Comparison of ENCODE assay signal across 10 cellular contexts in the genomic region with DNA sequence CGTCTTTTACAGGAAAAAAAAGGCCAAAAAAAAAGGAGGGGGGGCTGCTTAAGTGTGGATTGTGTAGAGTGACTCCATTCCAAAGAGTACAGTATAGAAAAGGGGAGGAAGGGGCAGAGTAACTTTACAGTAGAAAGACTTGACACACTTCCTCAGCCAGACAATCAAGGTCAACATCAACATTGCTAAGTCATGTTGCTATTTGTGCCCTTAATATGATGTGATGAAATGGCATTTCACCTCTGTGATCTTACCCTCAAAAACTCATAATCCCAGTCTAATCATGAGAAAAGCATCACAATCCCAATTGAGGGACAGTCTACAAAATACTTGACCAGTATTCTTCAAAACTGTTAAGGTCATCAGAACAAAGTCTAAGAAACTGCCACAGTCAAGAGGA. TPM values are rescaled to one million over a fixed set of nuclear protein-coding genes. Genes with fewer than 3 reads are reported as not detected.
DNase-seq lines count a peak whose midpoint lies in the region; ATAC-seq, FAIRE-seq and TF ChIP-seq lines count a peak whose summit lies in the region.
"Had no signal": no experiment of that assay in that cellular context is flagged by ENCODE, and none has a peak within 500 bp of the region (broad histone marks: within the 10 kb centered on the region; RNA-seq: fewer than 3 reads in every experiment).

No MANE protein-coding gene starts in this region.

- H3K79me2 ChIP-seq in keratinocyte (ENCODE audit: control insufficient read depth, insufficient read depth, low read length) = peaks cover 26% of the 10 kb centered on the region

- peaks cover 9% of the 10 kb centered on the region for H3K27me3 Mint-ChIP-seq in activated CD4-positive, alpha-beta T cell treated with anti-CD3 and anti-CD28 coated beads, Interleukin-2, amount 10 ng/mL, durations not matched to agents 7 days and 5 days
- H3K27me3 Mint-ChIP-seq in T-cell = no peaks in the 10 kb centered on the region

- ATAC-seq in T-cell (replicated peaks in 1 of 4) (no peak), HG03469 (IDR thresholded peaks at IDR 0.05; ENCODE audit: unreplicated experiment) (no peak), GM21576 (IDR thresholded peaks at IDR 0.05; ENCODE audit: unreplicated experiment) (no peak)

- no peak for TF ChIP-seq CTCF in keratinocyte (optimal IDR thresholded peaks at IDR 0.05 in 1 of 3, IDR thresholded peaks at IDR 0.05 in 1 of 3, conservative IDR thresholded peaks at IDR 0.05 in 1 of 3; ENCODE audit: extremely low read depth in 1 of 3, insufficient read depth in 2 of 3, low read length in 3 of 3)
- no peak for TF ChIP-seq CTCF in GM10266 (IDR thresholded peaks at IDR 0.05; ENCODE audit: control insufficient read depth, insufficient read depth, low read depth, missing control alignments)

- H4K20me1 ChIP-seq in keratinocyte (ENCODE audit: control insufficient read depth, extremely low read depth, insufficient read depth, low read length) = peaks cover 8% of the 10 kb centered on the region

- H3K4me1 ChIP-seq in keratinocyte (ENCODE audit: control insufficient read depth, extremely low read depth, insufficient read depth, low read length) = peaks cover 40% of the 10 kb centered on the region
- H3K4me1 ChIP-seq: SJCRH30 had no signal

- H3K4me3 Mint-ChIP-seq in activated CD4-positive, alpha-beta T cell treated with anti-CD3 and anti-CD28 coated beads, Interleukin-2, amount 10 ng/mL, durations not matched to agents 7 days and 5 days = no peak overlapping the region
- peak overlapping the region in 1 of 3 donors; percentile 84 for H3K4me3 Mint-ChIP-seq in T-cell

- no peaks in the 10 kb centered on the region for H3K9me3 ChIP-seq in keratinocyte (ENCODE audit: control insufficient read depth, low read depth, low read length)
- H3K9me3 ChIP-seq: SJCRH30 had no signal

- dilution Hi-C loops in keratinocyte (cut with MboI; ENCODE audit: extremely low pct_ligation_motif_present, low sequenced_read_pairs) = no loop called here

- H3K9ac ChIP-seq in keratinocyte (ENCODE audit: control insufficient read depth, extremely low read depth, insufficient read depth, low read length) = peak overlapping the region; percentile 51

- no peaks in the 10 kb centered on the region for H3K36me3 ChIP-seq in keratinocyte (ENCODE audit: control insufficient read depth in 2 of 2, extremely low read depth in 1 of 2, insufficient read depth in 2 of 2, low read length in 2 of 2)

- CTCF ChIA-PET in activated CD4-positive, alpha-beta T cell treated with anti-CD3 and anti-CD28 coated beads, Interleukin-2, amount 10 ng/mL, durations not matched to agents 7 days and 5 days (lab: Charles Lee) = interaction anchor here (0.5 to 1.1 kb wide), 4 partner anchors 8 to 259 kb away, joined by 3 to 5 read pairs (median 4); no protein-coding TSS in a partner anchor
- CTCF ChIA-PET in T-cell (lab: Charles Lee) = interaction anchor here (0.6 to 4.5 kb wide), 10 partner anchors 14 to 259 kb away, joined by 3 to 78 read pairs (median 7); no protein-coding TSS in a partner anchor

- POLR2A ChIA-PET in activated CD4-positive, alpha-beta T cell treated with anti-CD3 and anti-CD28 coated beads, Interleukin-2, amount 10 ng/mL, durations not matched to agents 7 days and 5 days (lab: Charles Lee) = no interaction called here
- POLR2A ChIA-PET in T-cell (lab: Charles Lee) = interaction anchor here in 1 of 2 donors (0.7 kb wide), 1 partner anchor 234 kb away, joined by 3 read pairs; a partner anchor contains a TSS

- H3K9me1 ChIP-seq in keratinocyte (ENCODE audit: control insufficient read depth, extremely low read depth, insufficient read depth, low read length) = no peaks in the 10 kb centered on the region

- H3K9me3 Mint-ChIP-seq in activated CD4-positive, alpha-beta T cell treated with anti-CD3 and anti-CD28 coated beads, Interleukin-2, amount 10 ng/mL, durations not matched to agents 7 days and 5 days = no peaks in the 10 kb centered on the region
- no peaks in the 10 kb centered on the region for H3K9me3 Mint-ChIP-seq in T-cell

- H3K4me2 ChIP-seq in keratinocyte (ENCODE audit: control insufficient read depth, extremely low read depth, insufficient read depth, low read depth, low read length) = peak overlapping the region; percentile 37

- peak overlapping the region; percentile 55 for H3K27ac Mint-ChIP-seq in activated CD4-positive, alpha-beta T cell treated with anti-CD3 and anti-CD28 coated beads, Interleukin-2, amount 10 ng/mL, durations not matched to agents 7 days and 5 days
- peak overlapping the region; percentile 62 to 97 for H3K27ac Mint-ChIP-seq in T-cell

- no peak for FAIRE-seq in keratinocyte (lab: Jason Lieb, UNC)

- peaks cover 43% of the 10 kb centered on the region for H3K4me1 Mint-ChIP-seq in activated CD4-positive, alpha-beta T cell treated with anti-CD3 and anti-CD28 coated beads, Interleukin-2, amount 10 ng/mL, durations not matched to agents 7 days and 5 days
- peaks cover 30 to 42% (median 41%) of the 10 kb centered on the region in 3 donors for H3K4me1 Mint-ChIP-seq in T-cell

- peak overlapping the region; percentile 97 for H3K27ac ChIP-seq in keratinocyte (ENCODE audit: control insufficient read depth, insufficient read depth, low read length)
- peak overlapping the region; percentile 94 for H3K27ac ChIP-seq in temporal lobe (ENCODE audit: low read depth, low read length)
- H3K27ac ChIP-seq: SJCRH30 had no signal

- peaks cover 7% of the 10 kb centered on the region for H3K36me3 Mint-ChIP-seq in activated CD4-positive, alpha-beta T cell treated with anti-CD3 and anti-CD28 coated beads, Interleukin-2, amount 10 ng/mL, durations not matched to agents 7 days and 5 days (ENCODE audit: low read depth)
- H3K36me3 Mint-ChIP-seq in T-cell = peaks cover 2% of the 10 kb centered on the region

- no peak for DNase-seq in activated CD4-positive, alpha-beta T cell treated with anti-CD3 and anti-CD28 coated beads, Interleukin-2, amount 10 ng/mL, durations not matched to agents 7 days and 5 days
- DNase-seq in activated CD4-positive, alpha-beta T cell treated with anti-CD3 and anti-CD28 coated beads, Interleukin-2, amount 50 U/mL, for 4 hours = no peak
- DNase-seq in T-cell = no peak
- DNase-seq in keratinocyte (ENCODE audit: low read depth, low spot score) = no peak
- DNase-seq in GM10266 (ENCODE audit: extremely low spot score) = no peak
- DNase-seq: SJCRH30 had no signal

- no peaks in the 10 kb centered on the region for H3K27me3 ChIP-seq in keratinocyte (ENCODE audit: control insufficient read depth, extremely low read depth, insufficient read depth, low read length)
- H3K27me3 ChIP-seq: SJCRH30 had no signal

- no peak overlapping the region for H3K4me3 ChIP-seq in keratinocyte (ENCODE audit: control insufficient read depth in 2 of 3, extremely low read depth in 1 of 3, insufficient read depth in 2 of 3, low read depth in 1 of 3, low read length in 3 of 3)
- H3K4me3 ChIP-seq: SJCRH30 had no signal

- H2AFZ ChIP-seq in keratinocyte (ENCODE audit: control insufficient read depth, low read length) = no peak overlapping the region

RNA-seq across cellular contexts. Expression of a gene that starts 2.1 kb away (rescaled TPM):
- total RNA-seq in activated CD4-positive, alpha-beta T cell treated with anti-CD3 and anti-CD28 coated beads, Interleukin-2, amount 10 ng/mL, durations not matched to agents 7 days and 5 days = 10 to 100 TPM; 33.1 to 36.6 TPM
- 10 to 100 TPM; 23.8 to 29.3 (median 28.1) TPM for total RNA-seq in T-cell
- 11.5 to 39.7 TPM (median 20.5 TPM) in 3 replicates for polyA plus RNA-seq in keratinocyte
- 36.0 TPM for polyA plus RNA-seq in keratinocyte (2011; ENCODE audit: low read depth)
- polyA plus RNA-seq in keratinocyte (2011; cell fraction: cytosol; rRNA removed) = 26.4 and 39.9 TPM in 2 replicates
- 24.6 and 28.7 TPM in 2 replicates for polyA plus RNA-seq in keratinocyte (2011; cell fraction: nucleus; rRNA removed)
- polyA plus RNA-seq in keratinocyte (2012; ENCODE audit: low replicate concordance) = 35.9 and 60.3 TPM in 2 replicates
- polyA minus RNA-seq in keratinocyte = 15.0 to 24.3 TPM (median 18.9 TPM) in 3 replicates
- 18.6 TPM for polyA minus RNA-seq in keratinocyte (2011; cell fraction: cytosol; rRNA and poly(A)+ RNA removed)
- polyA minus RNA-seq in keratinocyte (2011; cell fraction: nucleus; rRNA and poly(A)+ RNA removed) = 12.5 and 23.7 TPM in 2 replicates
- 29.0 TPM for total RNA-seq in temporal lobe

RNA-seq across cellular contexts. Expression of a gene that starts 19.5 kb away (rescaled TPM):
- total RNA-seq in activated CD4-positive, alpha-beta T cell treated with anti-CD3 and anti-CD28 coated beads, Interleukin-2, amount 10 ng/mL, durations not matched to agents 7 days and 5 days = not detected
- total RNA-seq in T-cell (1 to 10 TPM in 3 of 5 donors, not detected in 2; 1.1 to 1.9 (median 1.4) TPM), temporal lobe (0.25 TPM)
- 5.9 to 34.6 TPM (median 9.1 TPM) in 3 replicates for polyA plus RNA-seq in keratinocyte
- polyA plus RNA-seq in keratinocyte (2011; ENCODE audit: low read depth) = 39.8 TPM
- polyA plus RNA-seq in keratinocyte (2011; cell fraction: cytosol; rRNA removed) = 9.5 and 14.0 TPM in 2 replicates
- 4.1 and 4.2 TPM in 2 replicates for polyA plus RNA-seq in keratinocyte (2011; cell fraction: nucleus; rRNA removed)
- polyA plus RNA-seq in keratinocyte (2012; ENCODE audit: low replicate concordance) = 60.7 and 196 TPM in 2 replicates
- polyA minus RNA-seq in keratinocyte = 6.1 to 31.9 TPM (median 9.3 TPM) in 3 replicates
- polyA minus RNA-seq in keratinocyte (2011; cell fraction: cytosol; rRNA and poly(A)+ RNA removed) = 5.6 TPM
- polyA minus RNA-seq in keratinocyte (2011; cell fraction: nucleus; rRNA and poly(A)+ RNA removed) = 0.74 and 1.5 TPM in 2 replicates
- total RNA-seq: mononuclear cell, SJCRH30 had no signal
